In the genomic region with DNA sequence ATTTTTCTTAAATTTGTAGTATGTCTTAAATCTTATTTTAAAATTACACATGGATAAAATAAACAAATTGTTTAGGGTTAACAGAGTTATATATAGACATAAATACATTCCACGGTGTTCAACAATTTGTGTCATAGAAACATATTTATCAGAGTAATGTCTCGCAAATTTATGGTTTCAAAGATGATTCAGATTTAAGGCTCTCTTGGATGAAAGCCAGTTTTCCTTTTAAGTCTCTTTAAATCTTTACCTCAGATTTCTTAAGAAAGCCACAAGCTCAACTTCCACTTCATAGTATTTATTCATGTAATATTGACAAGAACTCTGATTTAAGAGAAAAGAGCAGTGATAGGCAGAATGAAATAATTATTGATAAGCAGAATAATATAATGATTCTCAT, we compare ENCODE assay signal across 22 cellular contexts.
DNase-seq lines count a peak whose midpoint lies in the region; ATAC-seq and TF ChIP-seq lines count a peak whose summit lies in the region.
"Had no signal": no experiment of that assay in that cellular context is flagged by ENCODE, and none has a peak within 500 bp of the region (broad histone marks: within the 10 kb centered on the region; RNA-seq: fewer than 3 reads in every experiment).

No MANE protein-coding gene starts in this region.

- H3K9me3 Mint-ChIP-seq in MCF 10A (ENCODE audit: unreplicated experiment) = peaks cover 9% of the 10 kb centered on the region
- H3K9me3 Mint-ChIP-seq: H9 had no signal

- CTCF ChIA-PET in MCF 10A (lab: Yijun Ruan, JAX) = no interaction called here

- POLR2A ChIA-PET in MCF 10A (lab: Yijun Ruan, JAX) = interaction anchor here (0.5 to 0.8 kb wide), 2 partner anchors 126 to 1408 kb away, joined by 3 read pairs; no protein-coding TSS in a partner anchor

- 61% methylated on average over 2 of the region's 2 CpGs for WGBS in right cardiac atrium

- DNase-seq in MCF 10A (ENCODE audit: unreplicated experiment) (peak; percentile 58), breast epithelium (ENCODE audit: low spot score in 2 of 2) (no peak), adipocyte (ENCODE audit: low read depth) (peak; percentile 8), glomerular visceral epithelial cell (ENCODE audit: extremely low spot score) (peak; percentile 18), right cardiac atrium (no peak)
- DNase-seq: GDM1; H9; HFFc6; IMR-90; NCI-H1105 treated with DMSO at 0.1 percent for 48 hours; NCI-H2029 treated with DMSO at 0.1 percent for 48 hours; NCI-H2171 treated with DMSO at 0.1 percent for 48 hours; NCI-H446; NCI-H526; NK-92 treated with Interleukin-12 subunit alpha and Interleukin-12 subunit beta, amount 100 ng/mL, for 24 hours had no signal

- ATAC-seq in right cardiac atrium (no peak), GM19351 (IDR thresholded peaks at IDR 0.05; ENCODE audit: unreplicated experiment) (no peak), HG03108 (IDR thresholded peaks at IDR 0.05; ENCODE audit: unreplicated experiment) (no peak)
- ATAC-seq: A549, Panc1 had no signal

- H3K9me3 ChIP-seq in breast epithelium = no peaks in the 10 kb centered on the region
- no peaks in the 10 kb centered on the region for H3K9me3 ChIP-seq in adipocyte (ENCODE audit: control insufficient read depth, low read length)
- H3K9me3 ChIP-seq in right cardiac atrium (ENCODE audit: control insufficient read depth, low read length) = no peaks in the 10 kb centered on the region
- H3K9me3 ChIP-seq: A549 had no signal

- TF ChIP-seq CTCF in MCF 10A (IDR thresholded peaks at IDR 0.05; ENCODE audit: unreplicated experiment) = no peak
- TF ChIP-seq CTCF in breast epithelium (IDR thresholded peaks at IDR 0.05) = no peak

- H3K9ac ChIP-seq in adipocyte (ENCODE audit: low read length) = no peak overlapping the region
- H3K9ac ChIP-seq: KMS-11 had no signal

- BruUV-seq in MCF 10A (replicated peaks; lab: Mats Ljungman, UMichigan) = no TSS peak

- H3K4me1 ChIP-seq in breast epithelium = no peaks in the 10 kb centered on the region
- no peaks in the 10 kb centered on the region for H3K4me1 ChIP-seq in adipocyte (ENCODE audit: control insufficient read depth, insufficient read depth, low read length)
- H3K4me1 ChIP-seq in right cardiac atrium (ENCODE audit: control insufficient read depth, insufficient read depth, low read length) = no peaks in the 10 kb centered on the region
- H3K4me1 ChIP-seq: A549 had no signal

- no peaks in the 10 kb centered on the region for H3K36me3 ChIP-seq in breast epithelium
- H3K36me3 ChIP-seq in adipocyte (ENCODE audit: control insufficient read depth, insufficient read depth, low read length, severe bottlenecking) = no peaks in the 10 kb centered on the region

- H3K27me3 ChIP-seq in breast epithelium (no peaks in the 10 kb centered on the region), adipocyte (replicated peaks; ENCODE audit: control insufficient read depth, insufficient read depth, low read length) (no peaks in the 10 kb centered on the region), right cardiac atrium (ENCODE audit: control insufficient read depth, insufficient read depth) (no peaks in the 10 kb centered on the region)

- peaks cover 13% of the 10 kb centered on the region for H3K4me1 Mint-ChIP-seq in MCF 10A (ENCODE audit: insufficient read depth, unreplicated experiment)
- H3K4me1 Mint-ChIP-seq: B cell, CD14-positive monocyte, H9 had no signal

- H3K36me3 Mint-ChIP-seq in MCF 10A (ENCODE audit: insufficient read depth, unreplicated experiment) = no peaks in the 10 kb centered on the region
- H3K36me3 Mint-ChIP-seq: CD14-positive monocyte had no signal

- peak overlapping the region; percentile 59 for H3K27ac Mint-ChIP-seq in MCF 10A (ENCODE audit: low read depth, unreplicated experiment)
- H3K27ac Mint-ChIP-seq: B cell, CD14-positive monocyte, H9, HFFc6 had no signal

- H3K27me3 Mint-ChIP-seq in MCF 10A (ENCODE audit: insufficient read depth, unreplicated experiment) = no peaks in the 10 kb centered on the region
- H3K27me3 Mint-ChIP-seq: B cell had no signal

- intact Hi-C loops in MCF 10A (cut with micrococcal nuclease) (no loop called here), breast epithelium (cut with DNase I; ENCODE audit: low total_unique reads) (no loop called here), right cardiac atrium (cut with DNase I) (no loop called here)

- no peak overlapping the region for H3K4me3 Mint-ChIP-seq in MCF 10A (ENCODE audit: unreplicated experiment)
- H3K4me3 Mint-ChIP-seq: B cell, CD14-positive monocyte, H9, HFFc6 had no signal

- no peak overlapping the region for H3K27ac ChIP-seq in breast epithelium
- no peak overlapping the region for H3K27ac ChIP-seq in right cardiac atrium (ENCODE audit: low read length)
- H3K27ac ChIP-seq: A549, KMS-11 had no signal

- H3K4me3 ChIP-seq in breast epithelium = no peak overlapping the region
- H3K4me3 ChIP-seq in adipocyte (ENCODE audit: low read length) = no peak overlapping the region
- no peak overlapping the region for H3K4me3 ChIP-seq in right cardiac atrium (ENCODE audit: low read length)
- H3K4me3 ChIP-seq: A549 had no signal

- TF ChIP-seq POLR2A in breast epithelium (IDR thresholded peaks at IDR 0.05) = no peak

Comparison
In these comparisons a context has a peak if more than half of its experiments do, and no peak if none do; other contexts are left out.
1. DNase-seq: peak in MCF 10A (single experiment), adipocyte (single experiment) and glomerular visceral epithelial cell (single experiment); none in breast epithelium (0 of 2) and right cardiac atrium (0 of 3).